In genomic region chr2:74119324-74119723, GRCh38 we compare ENCODE assay signal across 9 cellular contexts. TPM values are rescaled to one million over a fixed set of nuclear protein-coding genes. Genes with fewer than 3 reads are reported as not detected.
DNase-seq lines count a peak whose midpoint lies in the region; ATAC-seq and TF ChIP-seq lines count a peak whose summit lies in the region.
"Had no signal": no experiment of that assay in that cellular context is flagged by ENCODE, and none has a peak within 500 bp of the region (broad histone marks: within the 10 kb centered on the region; RNA-seq: fewer than 3 reads in every experiment).

No MANE protein-coding gene starts in this region.

- H3K36me3 ChIP-seq in SK-N-SH (replicated peaks in 1 of 2; ENCODE audit: control insufficient read depth in 1 of 2, insufficient read depth in 2 of 2, low read length in 1 of 2): no peaks in the 10 kb centered on the region

- no peaks in the 10 kb centered on the region; a peak in 1 of 4 replicates for H3K4me1 ChIP-seq in SK-N-SH (ENCODE audit: control insufficient read depth in 1 of 2, insufficient read depth in 2 of 2, low read depth in 1 of 2, low read length in 1 of 2)

- CTCF ChIA-PET in SK-N-SH (lab: Yijun Ruan, JAX): interaction anchor here (0.6 to 2.7 kb wide), 7 partner anchors 12 to 202 kb away, joined by 3 to 13 read pairs (median 3); no protein-coding TSS in a partner anchor

- H2AFZ ChIP-seq in SK-N-SH (ENCODE audit: low read depth): peak overlapping the region; percentile 99

- peaks cover 12% of the 10 kb centered on the region for H3F3A ChIP-seq in SK-N-SH (replicated peaks; ENCODE audit: insufficient read depth)

- TF ChIP-seq EP300 in SK-N-SH (IDR thresholded peaks at IDR 0.05; ENCODE audit: borderline replicate concordance in 1 of 2, low read depth in 1 of 2, low read length in 1 of 2): no peak

- no peaks in the 10 kb centered on the region for H3K9me3 ChIP-seq in SK-N-SH
- H3K9me3 ChIP-seq: body of pancreas had no signal

- H3K9ac ChIP-seq in SK-N-SH: no peak overlapping the region

- 0 out of 2 replicates have a peak, but pooled peaks have one; percentile 3 for TF ChIP-seq RAD21 in SK-N-SH (IDR thresholded peaks at IDR 0.05; ENCODE audit: low read length)

- H3K4me2 ChIP-seq in SK-N-SH: peak overlapping the region; percentile 83; the same call in 1 of the 2 replicates

- TF ChIP-seq CTCF in GM12874 (IDR thresholded peaks at IDR 0.05; ENCODE audit: insufficient read depth, low read depth, low read length): 0 out of 2 replicates have a peak, but pooled peaks have one; percentile 11
- peak; percentile 41 for TF ChIP-seq CTCF in SK-N-SH (IDR thresholded peaks at IDR 0.05)
- peak; percentile 21 for TF ChIP-seq CTCF in foreskin fibroblast (IDR thresholded peaks at IDR 0.05; ENCODE audit: low read depth, low read length)

- POLR2A ChIA-PET in SK-N-SH (lab: Yijun Ruan, JAX): interaction anchor here (1.5 to 2.1 kb wide), 2 partner anchors 59 to 295 kb away, joined by 6 to 9 read pairs; partner anchors contain the start of gene MOB1A

- H3K79me2 ChIP-seq in SK-N-SH (ENCODE audit: insufficient read depth): no peaks in the 10 kb centered on the region

- ATAC-seq in HG03280 (IDR thresholded peaks at IDR 0.05; ENCODE audit: unreplicated experiment): no peak

- no peaks in the 10 kb centered on the region for H3K27me3 ChIP-seq in SK-N-SH (ENCODE audit: insufficient read depth)
- H3K27me3 ChIP-seq: body of pancreas had no signal

- DNase-seq in AML-193 (lab: John Stamatoyannopoulos, UW) (peak; percentile 46 to 50), SK-N-SH (no peak), foreskin fibroblast (peak; percentile 9 to 41), amygdala (lab: John Stamatoyannopoulos, UW) (no peak), NCI-H1048 (lab: John Stamatoyannopoulos, UW) (no peak)
- no peak for DNase-seq in effector CD4-positive, alpha-beta T cell

- H3K4me3 ChIP-seq in SK-N-SH (ENCODE audit: low read depth in 2 of 2, low read length in 1 of 2) (peak overlapping the region in 1 of 2 experiments; percentile 74; a peak in 1 of 4 replicates), foreskin fibroblast (ENCODE audit: low read depth in 1 of 2, low read length in 2 of 2) (no peak overlapping the region)

- H3K9me2 ChIP-seq in SK-N-SH: no peaks in the 10 kb centered on the region

- H3K27ac ChIP-seq in SK-N-SH (ENCODE audit: low read depth in 2 of 2, low read length in 1 of 2): no peak overlapping the region

- no peaks in the 10 kb centered on the region for H4K20me1 ChIP-seq in SK-N-SH (ENCODE audit: insufficient read depth)

TF ChIP-seq in SK-N-SH, 30 proteins besides CTCF, POLR2A, EP300 and RAD21:
- TF ChIP-seq SMC3 (IDR thresholded peaks at IDR 0.05; ENCODE audit: low read depth, low read length) (peak; percentile 20; the same call in 1 of the 2 replicates), TAF1 (IDR thresholded peaks at IDR 0.05; ENCODE audit: borderline replicate concordance, low read depth, low read length) (no peak)

RNA-seq across cellular contexts. Expression of gene BOLA3, which starts 28.4 kb away (rescaled TPM):
- 64.4 and 90.1 TPM in 2 replicates for polyA plus RNA-seq in SK-N-SH (2012; rRNA removed)
- 96.8 and 144 TPM in 2 replicates for polyA plus RNA-seq in SK-N-SH (2012; cell fraction: cytosol; rRNA removed)
- polyA plus RNA-seq in SK-N-SH (2012; cell fraction: nucleus; rRNA removed): 17.9 and 18.5 TPM in 2 replicates

RNA-seq across cellular contexts. Expression of gene MOB1A, which starts 59.4 kb away (rescaled TPM):
- 15.3 and 19.7 TPM in 2 replicates for polyA plus RNA-seq in SK-N-SH (2012; rRNA removed)
- polyA plus RNA-seq in SK-N-SH (2012; cell fraction: cytosol; rRNA removed): 26.8 and 31.0 TPM in 2 replicates
- 7.5 and 15.5 TPM in 2 replicates for polyA plus RNA-seq in SK-N-SH (2012; cell fraction: nucleus; rRNA removed)

Comparison
In these comparisons a context has a peak if more than half of its experiments do, and no peak if none do; other contexts are left out.
1. DNase-seq: peak in AML-193 (2 of 2) and foreskin fibroblast (2 of 2); none in SK-N-SH (single experiment), effector CD4-positive, alpha-beta T cell (single experiment), amygdala (0 of 56) and NCI-H1048 (single experiment).
2. Peak in every context shown above with its lines, with median percentiles within 50 percentile points of each other: CTCF ChIP-seq.